In genomic region chr12:57632898-57633825, GRCh38 we compare ENCODE assay signal across 8 cellular contexts. TPM values are rescaled to one million over a fixed set of nuclear protein-coding genes. Genes with fewer than 3 reads are reported as not detected.
A peak's percentile ranks its signal among the peaks of the same experiment; 100 is the strongest.
DNase-seq lines count a peak whose midpoint lies in the region; ATAC-seq and TF ChIP-seq lines count a peak whose summit lies in the region.

Gene B4GALNT1 (minus strand): TSS chr12:57633201. CDS start chr12:57632132, 1,069 bp downstream.

- H3K4me3 ChIP-seq in AG04449 (ENCODE audit: low read depth, low read length) (peak within 1 kb of the TSS; percentile 67), dorsolateral prefrontal cortex (peak within 1 kb of the TSS; percentile 41 to 84 (median 71)), lower leg skin (ENCODE audit: low read depth, poor library complexity, severe bottlenecking) (peak within 1 kb of the TSS; percentile 23)

- WGBS in lower leg skin, 2 donors, result 2% methylated on average over 32 to 41 of the region's 63 CpGs

- H3K27ac ChIP-seq in dorsolateral prefrontal cortex, result peak within 1 kb of the TSS in 57 of 59 donors; percentile 34 to 92 (median 82)

- no peak for DNase-seq in AG04449 (ENCODE audit: low read depth, low spot score)
- DNase-seq in NCI-H345 treated with DMSO at 0.1 percent for 48 hours (lab: John Stamatoyannopoulos, UW; ENCODE audit: unreplicated experiment), result peak; percentile 69
- DNase-seq in activated CD4-positive, alpha-beta T cell treated with anti-CD3 and anti-CD28 coated beads for 48 hours, result peak; percentile 76
- peak in 6 of 10 donors; percentile 44 to 86 (median 70) for DNase-seq in dorsolateral prefrontal cortex
- peak in 1 of 2 donors; percentile 86 for DNase-seq in lower leg skin (ENCODE audit: low spot score in 2 of 2)
- peak; percentile 40 to 67 (median 41) for DNase-seq in stimulated activated CD4-positive, alpha-beta T cell treated with anti-CD3 and anti-CD28 coated beads, TNF-alpha, amount 100 ng/mL, for 24 hours (ENCODE audit: low read depth in 3 of 3)

- CTCF ChIA-PET in AG04449 (lab: Yijun Ruan, JAX), result interaction anchor here (0.7 to 8.0 kb wide), 30 partner anchors 9 to 177 kb away, joined by 3 to 159 read pairs (median 5); partner anchors contain the start of genes DTX3, GLI1, INHBE and OS9

- TF ChIP-seq POLR2A in lower leg skin (IDR thresholded peaks at IDR 0.05), result no peak

- peak; percentile 93 for TF ChIP-seq CTCF in AG04449 (IDR thresholded peaks at IDR 0.05; ENCODE audit: insufficient read depth, low read length, missing control alignments)
- peak; percentile 47 to 89 (median 76) for TF ChIP-seq CTCF in dorsolateral prefrontal cortex (IDR thresholded peaks at IDR 0.05 in 54 of 56, conservative IDR thresholded peaks at IDR 0.05 in 2 of 56; ENCODE audit: low read depth in 1 of 56, partially characterized antibody in 56 of 56)
- peak in 1 of 3 donors; percentile 53 for TF ChIP-seq CTCF in lower leg skin (IDR thresholded peaks at IDR 0.05)

- POLR2A ChIA-PET in AG04449 (lab: Yijun Ruan, JAX), result interaction anchor here (0.7 kb wide), 1 partner anchor 14 kb away, joined by 4 read pairs; no protein-coding TSS in a partner anchor

- intact Hi-C loops in dorsolateral prefrontal cortex (cut with DNase I) (loop anchor here in 1 of 2 donors (2.0 to 5.0 kb wide), 3 partner anchors 50 to 109 kb away; partner anchors contain the start of gene OS9), lower leg skin (cut with DNase I; ENCODE audit: low total_unique reads) (no loop called here)

- ATAC-seq in GM18511 (IDR thresholded peaks at IDR 0.05; ENCODE audit: unreplicated experiment) (peak; percentile 86), HG03066 (IDR thresholded peaks at IDR 0.05; ENCODE audit: low read depth, unreplicated experiment) (peak; percentile 68)

- peaks cover 0 to 10% (median 0%) of the 10 kb centered on the region in 45 donors for H3K27me3 ChIP-seq in dorsolateral prefrontal cortex

RNA-seq across cellular contexts. Expression of gene B4GALNT1, which starts in this region (rescaled TPM):
- 100 to 1,000 TPM in 16 of 120 experiments, 10 to 100 TPM in 104; 23.9 to 123 (median 85.1) TPM for total RNA-seq in dorsolateral prefrontal cortex
- total RNA-seq in lower leg skin, result 1 to 10 TPM in 1 of 4 donors, under 1 TPM in 3; 0.19 to 1.7 (median 0.26) TPM

Comparison
In these comparisons a context has a peak if more than half of its experiments do, and no peak if none do; other contexts are left out.
1. RNA of gene B4GALNT1 (total RNA-seq): 23.9 to 123 TPM in dorsolateral prefrontal cortex; 0.19 to 1.7 TPM in lower leg skin; every median in the first group is over 4 times any median in the second.
2. Peak in every context shown above with its lines, with median percentiles within 50 percentile points of each other: H3K4me3 ChIP-seq.